16 cellular contexts compared by ENCODE assay signal in the genomic region with DNA sequence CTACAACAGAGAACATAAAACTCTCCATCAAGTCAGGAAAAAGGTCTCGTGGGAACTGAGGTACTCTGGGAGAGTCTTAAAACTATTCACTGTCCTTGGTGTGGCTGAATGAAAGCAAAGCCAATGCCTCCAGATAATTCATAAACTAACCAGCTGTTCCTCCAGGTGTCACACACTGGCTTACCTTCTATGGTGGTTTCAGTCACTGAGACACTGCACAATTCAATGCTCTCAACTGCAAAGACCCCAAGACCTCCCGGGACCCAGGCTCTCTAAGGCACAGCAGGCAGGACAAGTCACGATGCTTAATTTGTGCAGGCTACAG.
A peak's percentile ranks its signal among the peaks of the same experiment; 100 is the strongest.
DNase-seq lines count a peak whose midpoint lies in the region; ATAC-seq and TF ChIP-seq lines count a peak whose summit lies in the region.
"Had no signal": no experiment of that assay in that cellular context is flagged by ENCODE, and none has a peak within 500 bp of the region (broad histone marks: within the 10 kb centered on the region; RNA-seq: fewer than 3 reads in every experiment).

No MANE protein-coding gene starts in this region.

- H3K4me3 ChIP-seq in SK-N-SH (ENCODE audit: low read depth in 2 of 2, low read length in 1 of 2) (no peak overlapping the region), neuronal stem cell (ENCODE audit: low read length in 2 of 2) (no peak overlapping the region), uterus (no peak overlapping the region)
- H3K4me3 ChIP-seq: ovary, spleen, upper lobe of left lung had no signal

- no peak for ATAC-seq in SK-N-SH treated with all-trans-retinoic acid at 6 μM for 48 hours
- ATAC-seq in esophagus mucosa, result no peak

- peaks cover 9% of the 10 kb centered on the region for H3K79me2 ChIP-seq in SK-N-SH (ENCODE audit: insufficient read depth)

- H3K36me3 ChIP-seq in SK-N-SH (replicated peaks in 1 of 2; ENCODE audit: control insufficient read depth in 1 of 2, insufficient read depth in 2 of 2, low read length in 1 of 2), result no peaks in the 10 kb centered on the region
- H3K36me3 ChIP-seq in neuronal stem cell (replicated peaks in 1 of 2; ENCODE audit: control insufficient read depth in 2 of 2, insufficient read depth in 2 of 2, low read length in 2 of 2), result no peaks in the 10 kb centered on the region
- no peaks in the 10 kb centered on the region for H3K36me3 ChIP-seq in uterus
- H3K36me3 ChIP-seq: ovary, spleen, upper lobe of left lung had no signal

- H3K36me3 Mint-ChIP-seq in dendritic cell treated with granulocyte-macrophage colony-stimulating factor and Interleukin-4, amounts not matched to agents 40 ng/mL and 50 ng/mL, for 4 days (ENCODE audit: low read depth), result peaks cover 40% of the 10 kb centered on the region

- no peak overlapping the region for H3K4me3 Mint-ChIP-seq in dendritic cell treated with granulocyte-macrophage colony-stimulating factor and Interleukin-4, amounts not matched to agents 40 ng/mL and 50 ng/mL, for 4 days
- H3K4me3 Mint-ChIP-seq: activated naive CD4-positive, alpha-beta T cell treated with anti-CD3 and anti-CD28 coated beads for 36 hours had no signal

- POLR2A ChIA-PET in SK-N-SH (lab: Yijun Ruan, JAX), result interaction anchor here (0.6 kb wide), 1 partner anchor 36 kb away, joined by 3 read pairs; no protein-coding TSS in a partner anchor

- no peak for TF ChIP-seq POLR2A in uterus (IDR thresholded peaks at IDR 0.05)

- no peak overlapping the region for H3K14ac ChIP-seq in neuronal stem cell (ENCODE audit: low read length)

- no peak overlapping the region for H2AK5ac ChIP-seq in neuronal stem cell (ENCODE audit: low read depth, low read length)

- peak overlapping the region; percentile 38 for H3K27ac Mint-ChIP-seq in dendritic cell treated with granulocyte-macrophage colony-stimulating factor and Interleukin-4, amounts not matched to agents 40 ng/mL and 50 ng/mL, for 4 days
- H3K27ac Mint-ChIP-seq: activated naive CD4-positive, alpha-beta T cell treated with anti-CD3 and anti-CD28 coated beads for 36 hours had no signal

- H3K9ac ChIP-seq in SK-N-SH (peak overlapping the region; percentile 20; the same call in 1 of the 2 replicates), neuronal stem cell (ENCODE audit: low read depth, low read length, poor library complexity) (no peak overlapping the region)

- H3K23ac ChIP-seq in neuronal stem cell (ENCODE audit: low read depth, low read length, poor library complexity), result no peak overlapping the region

- H2BK5ac ChIP-seq in neuronal stem cell (ENCODE audit: low read length), result no peak overlapping the region

- H3F3A ChIP-seq in SK-N-SH (replicated peaks; ENCODE audit: insufficient read depth), result peaks cover 36% of the 10 kb centered on the region

- TF ChIP-seq RAD21 in SK-N-SH (IDR thresholded peaks at IDR 0.05; ENCODE audit: low read length), result no peak

- H4K8ac ChIP-seq in neuronal stem cell (ENCODE audit: low read depth, low read length), result no peak overlapping the region

- H3K4me1 ChIP-seq in SK-N-SH (ENCODE audit: control insufficient read depth in 1 of 2, insufficient read depth in 2 of 2, low read depth in 1 of 2, low read length in 1 of 2) (peaks cover 39 to 54% of the 10 kb centered on the region in 2 experiments), neuronal stem cell (ENCODE audit: control insufficient read depth in 2 of 2, insufficient read depth in 1 of 2, low read depth in 1 of 2, low read length in 2 of 2) (peaks cover 2 to 9% of the 10 kb centered on the region in 2 donors), uterus (peaks cover 17 to 35% of the 10 kb centered on the region in 2 donors)

- WGBS in SK-N-SH (ENCODE audit: low lambda C conversion rate), result 67% methylated on average over 3 of the region's 3 CpGs
- no CpG with 5 or more reads among the region's 3 CpGs for WGBS in neuronal stem cell (ENCODE audit: extremely low coverage in 2 of 2, insufficient read length in 2 of 2, insufficient replicate concordance in 1 of 2), 2 donors

- TF ChIP-seq EP300 in SK-N-SH (IDR thresholded peaks at IDR 0.05; ENCODE audit: borderline replicate concordance in 1 of 2, low read depth in 1 of 2, low read length in 1 of 2), result no peak; a peak in 1 of 4 replicates

- H2BK15ac ChIP-seq in neuronal stem cell (ENCODE audit: low read length), result no peak overlapping the region

- intact Hi-C loops in dendritic cell treated with granulocyte-macrophage colony-stimulating factor and Interleukin-4, amounts not matched to agents 40 ng/mL and 50 ng/mL, for 4 days (cut with micrococcal nuclease), result loop anchor here (10.0 kb wide), 1 partner anchor 626 kb away; no protein-coding TSS in a partner anchor
- intact Hi-C loops in uterus (cut with DNase I; ENCODE audit: low total_unique reads), result loop anchor here (5.0 kb wide), 1 partner anchor 423 kb away; a partner anchor contains a TSS

- H3K27me3 ChIP-seq in SK-N-SH (ENCODE audit: insufficient read depth), result no peaks in the 10 kb centered on the region
- no peaks in the 10 kb centered on the region for H3K27me3 ChIP-seq in neuronal stem cell (ENCODE audit: control insufficient read depth in 3 of 3, insufficient read depth in 3 of 3, low read depth in 1 of 3, low read length in 3 of 3)
- H3K27me3 ChIP-seq in uterus, result no peaks in the 10 kb centered on the region
- H3K27me3 ChIP-seq: ovary, spleen, upper lobe of left lung had no signal

- CTCF ChIA-PET in SK-N-SH (lab: Yijun Ruan, JAX), result interaction anchor here (0.8 to 3.3 kb wide), 8 partner anchors 9 to 424 kb away, joined by 3 to 19 read pairs (median 4); no protein-coding TSS in a partner anchor

- no peak for TF ChIP-seq CTCF in SK-N-SH (IDR thresholded peaks at IDR 0.05)
- TF ChIP-seq CTCF in uterus (IDR thresholded peaks at IDR 0.05), result no peak

- no peak overlapping the region for H3K4ac ChIP-seq in neuronal stem cell (ENCODE audit: low read length)

- H3K4me2 ChIP-seq in SK-N-SH (peak overlapping the region; percentile 35), neuronal stem cell (ENCODE audit: insufficient read depth, low read length, poor library complexity, severe bottlenecking) (no peak overlapping the region)

- no peak overlapping the region for H2BK12ac ChIP-seq in neuronal stem cell (ENCODE audit: low read length)

- no peak overlapping the region for H4K91ac ChIP-seq in neuronal stem cell (ENCODE audit: low read depth, low read length, poor library complexity)

- H2AFZ ChIP-seq in SK-N-SH (ENCODE audit: low read depth), result no peak overlapping the region
- H2AFZ ChIP-seq in neuronal stem cell (ENCODE audit: low read length), result peak overlapping the region; percentile 71

- H3K27me3 Mint-ChIP-seq in dendritic cell treated with granulocyte-macrophage colony-stimulating factor and Interleukin-4, amounts not matched to agents 40 ng/mL and 50 ng/mL, for 4 days, result no peaks in the 10 kb centered on the region

- DNase-seq in SK-N-SH, result no peak
- DNase-seq in neuronal stem cell (ENCODE audit: low spot score), result no peak
- DNase-seq in uterus, result no peak
- no peak for DNase-seq in activated CD4-positive, alpha-beta T cell treated with anti-CD3 and anti-CD28 coated beads for 4 hours
- DNase-seq in medulla oblongata (ENCODE audit: extremely low spot score), result no peak
- DNase-seq: activated naive CD4-positive, alpha-beta T cell treated with anti-CD3 and anti-CD28 coated beads for 36 hours; midbrain; NCI-H774; spleen; upper lobe of left lung had no signal

- no peak overlapping the region for H2BK120ac ChIP-seq in neuronal stem cell (ENCODE audit: low read depth, low read length)

- H3K9me2 ChIP-seq in SK-N-SH, result no peaks in the 10 kb centered on the region

- no peaks in the 10 kb centered on the region for H3K9me3 Mint-ChIP-seq in dendritic cell treated with granulocyte-macrophage colony-stimulating factor and Interleukin-4, amounts not matched to agents 40 ng/mL and 50 ng/mL, for 4 days
- H3K9me3 Mint-ChIP-seq: activated naive CD4-positive, alpha-beta T cell treated with anti-CD3 and anti-CD28 coated beads for 36 hours had no signal

- H4K20me1 ChIP-seq in SK-N-SH (ENCODE audit: insufficient read depth), result no peaks in the 10 kb centered on the region; the same call in 1 of the 2 replicates

- H3K27ac ChIP-seq in SK-N-SH (ENCODE audit: low read depth in 2 of 2, low read length in 1 of 2), result peak overlapping the region; percentile 89 to 94
- H3K27ac ChIP-seq in neuronal stem cell (replicated peaks; ENCODE audit: low read length), result no peak overlapping the region
- peak overlapping the region; percentile 72 to 78 for H3K27ac ChIP-seq in uterus
- H3K27ac ChIP-seq: 22Rv1, C4-2B, ovary, upper lobe of left lung had no signal

- peaks cover 54% of the 10 kb centered on the region for H3K4me1 Mint-ChIP-seq in dendritic cell treated with granulocyte-macrophage colony-stimulating factor and Interleukin-4, amounts not matched to agents 40 ng/mL and 50 ng/mL, for 4 days (ENCODE audit: low read depth)

- no peak overlapping the region for H3K18ac ChIP-seq in neuronal stem cell (ENCODE audit: low read length)

- H3K79me1 ChIP-seq in neuronal stem cell (ENCODE audit: low read depth, low read length), result no peaks in the 10 kb centered on the region

- H3K9me3 ChIP-seq in SK-N-SH (no peaks in the 10 kb centered on the region), neuronal stem cell (replicated peaks in 1 of 2; ENCODE audit: control insufficient read depth in 2 of 2, insufficient read depth in 1 of 2, low read depth in 1 of 2, low read length in 2 of 2) (peaks cover 0 to 3% of the 10 kb centered on the region in 2 donors), uterus (no peaks in the 10 kb centered on the region)
- H3K9me3 ChIP-seq: ovary, spleen, upper lobe of left lung had no signal

TF ChIP-seq in SK-N-SH, 30 proteins besides CTCF, POLR2A, EP300 and RAD21 (continues in another document):
- no peak for TF ChIP-seq EZH2phosphoT487 (IDR thresholded peaks at IDR 0.05; ENCODE audit: borderline replicate concordance, low read depth)
- TF ChIP-seq NRF1 (IDR thresholded peaks at IDR 0.05; ENCODE audit: low read depth, low read length), result no peak
- no peak for TF ChIP-seq SMC3 (IDR thresholded peaks at IDR 0.05; ENCODE audit: low read depth, low read length)
- TF ChIP-seq RFX5 (IDR thresholded peaks at IDR 0.05; ENCODE audit: low read length), result no peak
- TF ChIP-seq FOXJ3 (CRISPR knock-in tag; IDR thresholded peaks at IDR 0.05), result no peak
- TF ChIP-seq POLR2AphosphoS5 (IDR thresholded peaks at IDR 0.05; ENCODE audit: low read depth, low read length), result no peak
- TF ChIP-seq CHD2 (IDR thresholded peaks at IDR 0.05; ENCODE audit: low read length, partially characterized antibody), result no peak

TF ChIP-seq in SK-N-SH treated with all-trans-retinoic acid at 6 μM for 48 hours, 23 proteins besides CTCF, POLR2A, EP300 and RAD21 (continues in another document):
- TF ChIP-seq PPARA (CRISPR knock-in tag; IDR thresholded peaks at IDR 0.05; ENCODE audit: borderline replicate concordance) (no peak), ZNF565 (CRISPR knock-in tag; conservative IDR thresholded peaks at IDR 0.05; ENCODE audit: low read depth) (no peak)
